In the genomic region with DNA sequence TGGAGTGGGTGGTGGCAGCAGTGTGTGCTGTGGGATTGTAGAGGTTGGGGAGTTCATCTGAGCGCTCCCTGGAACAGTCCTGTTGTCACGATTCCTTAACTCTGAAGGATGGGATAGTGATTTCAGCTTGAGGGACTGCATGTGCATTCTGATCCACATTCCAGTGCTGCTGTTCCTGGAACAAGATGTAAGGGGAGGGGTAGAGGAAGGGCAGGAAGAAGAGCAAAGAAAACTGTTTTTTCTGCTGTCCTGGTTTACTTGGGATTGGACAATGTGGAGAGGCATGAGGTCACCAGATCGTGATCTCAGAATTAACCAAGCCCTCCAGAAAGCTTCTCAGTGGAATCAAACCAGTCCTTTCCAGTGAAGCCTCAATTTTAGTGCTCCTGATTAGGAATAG, we compare ENCODE assay signal across 24 cellular contexts.
DNase-seq lines count a peak whose midpoint lies in the region; TF ChIP-seq lines count a peak whose summit lies in the region.
"Had no signal": no experiment of that assay in that cellular context is flagged by ENCODE, and none has a peak within 500 bp of the region (broad histone marks: within the 10 kb centered on the region; RNA-seq: fewer than 3 reads in every experiment).

No MANE protein-coding gene starts in this region.

- CTCF ChIA-PET in MCF 10A (lab: Yijun Ruan, JAX) = interaction anchor here (0.6 to 0.9 kb wide), 2 partner anchors 11 to 62 kb away, joined by 4 to 8 read pairs; no protein-coding TSS in a partner anchor
- CTCF ChIA-PET in mammary epithelial cell (lab: Charles Lee; ENCODE audit: low non-redundant PET) = no interaction called here

- BruUV-seq in MCF 10A (replicated peaks; lab: Mats Ljungman, UMichigan) = TSS peak; percentile 15
- no TSS peak for BruUV-seq in mammary epithelial cell (replicated peaks; lab: Mats Ljungman, UMichigan)

- H3K9me3 Mint-ChIP-seq in MCF 10A (ENCODE audit: unreplicated experiment) = no peaks in the 10 kb centered on the region
- no peaks in the 10 kb centered on the region for H3K9me3 Mint-ChIP-seq in chondrocyte (ENCODE audit: low read depth)
- H3K9me3 Mint-ChIP-seq: activated CD4-positive, alpha-beta memory T cell treated with anti-CD3 and anti-CD28 coated beads for 36 hours; central memory CD8-positive, alpha-beta T cell; T-cell had no signal

- POLR2A ChIA-PET in MCF 10A (lab: Yijun Ruan, JAX) = no interaction called here

- DNase-seq in MCF 10A (ENCODE audit: unreplicated experiment) (no peak), mammary epithelial cell (no peak), chondrocyte (ENCODE audit: low spot score) (no peak), kidney glomerular epithelial cell (lab: John Stamatoyannopoulos, UW) (peak; percentile 78), thyroid gland (peak; percentile 30 to 35), NCI-H2081 treated with DMSO at 0.1 percent for 48 hours (lab: John Stamatoyannopoulos, UW) (no peak), NCI-H1417 treated with DMSO at 0.1 percent for 48 hours (lab: John Stamatoyannopoulos, UW) (no peak), OCI-M1 (lab: John Stamatoyannopoulos, UW) (no peak)
- DNase-seq: activated CD4-positive, alpha-beta memory T cell treated with anti-CD3 and anti-CD28 coated beads for 36 hours; activated gamma-delta T cell; adrenal gland; Calu3; effector CD8-positive, alpha-beta T cell; esophagus squamous epithelium; head of caudate nucleus; left ventricle myocardium inferior; MG63; NCI-H146; NCI-H748 treated with DMSO at 0.1 percent for 48 hours; Right ventricle myocardium superior; substantia nigra; T-cell had no signal

- H3K4me3 Mint-ChIP-seq in MCF 10A (ENCODE audit: unreplicated experiment) (no peak overlapping the region), chondrocyte (ENCODE audit: unreplicated experiment) (no peak overlapping the region)
- H3K4me3 Mint-ChIP-seq: activated CD4-positive, alpha-beta memory T cell treated with anti-CD3 and anti-CD28 coated beads for 36 hours; central memory CD8-positive, alpha-beta T cell; T-cell had no signal

- peaks cover 26% of the 10 kb centered on the region for H3K4me1 ChIP-seq in mammary epithelial cell (ENCODE audit: insufficient read depth, low read length)
- H3K4me1 ChIP-seq in thyroid gland = peaks cover 12 to 18% of the 10 kb centered on the region in 2 donors
- H3K4me1 ChIP-seq: adrenal gland had no signal

- H3K36me3 Mint-ChIP-seq in MCF 10A (ENCODE audit: insufficient read depth, unreplicated experiment) = peaks cover 40% of the 10 kb centered on the region
- H3K36me3 Mint-ChIP-seq in chondrocyte (ENCODE audit: low read depth) = peaks cover 14% of the 10 kb centered on the region

- H3K27ac Mint-ChIP-seq in MCF 10A (ENCODE audit: low read depth, unreplicated experiment) (no peak overlapping the region), chondrocyte (ENCODE audit: unreplicated experiment) (peak overlapping the region; percentile 95)
- H3K27ac Mint-ChIP-seq: activated CD4-positive, alpha-beta memory T cell treated with anti-CD3 and anti-CD28 coated beads for 36 hours; T-cell had no signal

- 75% methylated on average over 3 of the region's 3 CpGs for WGBS in mammary epithelial cell (ENCODE audit: low coverage, missing lambda C conversion rate)
- 61 to 62% methylated on average over 3 of the region's 3 CpGs for WGBS in thyroid gland, 2 donors

- no peaks in the 10 kb centered on the region for H4K20me1 ChIP-seq in mammary epithelial cell (ENCODE audit: insufficient read depth, low read length)

- H3K36me3 ChIP-seq in mammary epithelial cell (ENCODE audit: insufficient read depth, low read length) (peaks cover 14% of the 10 kb centered on the region), thyroid gland (no peaks in the 10 kb centered on the region)

- intact Hi-C loops in MCF 10A (cut with micrococcal nuclease) (no loop called here), mammary epithelial cell (cut with micrococcal nuclease) (no loop called here), thyroid gland (cut with DNase I) (no loop called here)

- peaks cover 69% of the 10 kb centered on the region for H3K79me2 ChIP-seq in mammary epithelial cell (ENCODE audit: insufficient read depth, low read length)

- in situ Hi-C loops in mammary epithelial cell (cut with MboI; ENCODE audit: low sequenced_read_pairs in 2 of 2) = no loop called here

- TF ChIP-seq CTCF in MCF 10A (IDR thresholded peaks at IDR 0.05; ENCODE audit: unreplicated experiment) = no peak
- TF ChIP-seq CTCF in mammary epithelial cell (conservative IDR thresholded peaks at IDR 0.05 in 1 of 2, IDR thresholded peaks at IDR 0.05 in 1 of 2; ENCODE audit: extremely low read depth in 1 of 2, insufficient read depth in 1 of 2, low read depth in 1 of 2, low read length in 2 of 2) = no peak
- no peak for TF ChIP-seq CTCF in chondrocyte (IDR thresholded peaks at IDR 0.05)
- TF ChIP-seq CTCF in thyroid gland (IDR thresholded peaks at IDR 0.05) = no peak

- peaks cover 50% of the 10 kb centered on the region for H3K4me1 Mint-ChIP-seq in MCF 10A (ENCODE audit: insufficient read depth, unreplicated experiment)
- H3K4me1 Mint-ChIP-seq in chondrocyte (ENCODE audit: low read depth) = peaks cover 65% of the 10 kb centered on the region
- H3K4me1 Mint-ChIP-seq: central memory CD8-positive, alpha-beta T cell; T-cell had no signal

- no peak overlapping the region for H2AFZ ChIP-seq in mammary epithelial cell (ENCODE audit: low read depth, low read length)

- no peaks in the 10 kb centered on the region for H3K27me3 ChIP-seq in mammary epithelial cell (ENCODE audit: insufficient read depth, low read length)
- no peaks in the 10 kb centered on the region for H3K27me3 ChIP-seq in thyroid gland
- H3K27me3 ChIP-seq: adrenal gland; BLaER1 treated with 17β-estradiol and CSF1 and Interleukin-3, amounts not matched to agents 10 nM and 100 nM; esophagus squamous epithelium; MG63 had no signal

- H3K27ac ChIP-seq in mammary epithelial cell (ENCODE audit: insufficient read depth, low read depth, low read length) = no peak overlapping the region
- peak overlapping the region in 1 of 3 donors; percentile 34 for H3K27ac ChIP-seq in thyroid gland
- H3K27ac ChIP-seq: adrenal gland; BLaER1 treated with 17β-estradiol and CSF1 and Interleukin-3, amounts not matched to agents 10 nM and 100 nM; esophagus squamous epithelium; left ventricle myocardium inferior had no signal

- H3K9ac ChIP-seq in mammary epithelial cell (ENCODE audit: insufficient read depth, low read length) = no peak overlapping the region
- H3K9ac ChIP-seq: BLaER1 treated with 17β-estradiol and CSF1 and Interleukin-3, amounts not matched to agents 10 nM and 100 nM had no signal

- H3K9me3 ChIP-seq in mammary epithelial cell (replicated peaks; ENCODE audit: insufficient read depth, low read length) = no peaks in the 10 kb centered on the region
- H3K9me3 ChIP-seq in thyroid gland = no peaks in the 10 kb centered on the region
- H3K9me3 ChIP-seq: adrenal gland; BLaER1 treated with 17β-estradiol and CSF1 and Interleukin-3, amounts not matched to agents 10 nM and 100 nM; esophagus squamous epithelium; left ventricle myocardium inferior; MG63 had no signal

- no peak for TF ChIP-seq POLR2A in thyroid gland (IDR thresholded peaks at IDR 0.05)

- H3K4me2 ChIP-seq in mammary epithelial cell (ENCODE audit: insufficient read depth, low read depth, low read length) = no peak overlapping the region
- H3K4me2 ChIP-seq: BLaER1 treated with 17β-estradiol and CSF1 and Interleukin-3, amounts not matched to agents 10 nM and 100 nM had no signal

- H3K27me3 Mint-ChIP-seq in MCF 10A (ENCODE audit: insufficient read depth, unreplicated experiment) (no peaks in the 10 kb centered on the region), chondrocyte (ENCODE audit: low read depth) (no peaks in the 10 kb centered on the region)
- H3K27me3 Mint-ChIP-seq: activated CD4-positive, alpha-beta memory T cell treated with anti-CD3 and anti-CD28 coated beads for 36 hours; central memory CD8-positive, alpha-beta T cell had no signal

- H3K4me3 ChIP-seq in mammary epithelial cell (replicated peaks in 1 of 3; ENCODE audit: insufficient read depth in 1 of 3, low read depth in 2 of 3, low read length in 3 of 3) (no peak overlapping the region), thyroid gland (replicated peaks in 1 of 3) (no peak overlapping the region)
- H3K4me3 ChIP-seq: adrenal gland; BLaER1 treated with 17β-estradiol and CSF1 and Interleukin-3, amounts not matched to agents 10 nM and 100 nM; esophagus squamous epithelium; left ventricle myocardium inferior; MG63 had no signal

- dilution Hi-C loops in mammary epithelial cell (cut with HindIII; ENCODE audit: low sequenced_read_pairs) = loop anchor here (5.0 kb wide), 1 partner anchor 54 kb away; no protein-coding TSS in a partner anchor

Comparison
In these comparisons a context has a peak if more than half of its experiments do, and no peak if none do; other contexts are left out.
1. DNase-seq: peak in kidney glomerular epithelial cell (single experiment) and thyroid gland (2 of 2); none in MCF 10A (single experiment), mammary epithelial cell (single experiment), chondrocyte (single experiment), NCI-H2081 treated with DMSO at 0.1 percent for 48 hours (single experiment), NCI-H1417 treated with DMSO at 0.1 percent for 48 hours (single experiment) and OCI-M1 (single experiment).